Comparison of ENCODE assay signal across 23 cellular contexts in genomic region chr10:80451132-80451531, GRCh38. TPM values are rescaled to one million over a fixed set of nuclear protein-coding genes. Genes with fewer than 3 reads are reported as not detected.
"Had no signal": no experiment of that assay in that cellular context is flagged by ENCODE, and none has a peak within 500 bp of the region (broad histone marks: within the 10 kb centered on the region; RNA-seq: fewer than 3 reads in every experiment).

No MANE protein-coding gene starts in this region.

- H3K9me3 ChIP-seq: Peyer's patch, SJSA1 had no signal

- H3K27me3 ChIP-seq: Peyer's patch, SJSA1 had no signal

- H3K4me3 ChIP-seq: PC-9, Peyer's patch, SJSA1, SK-N-MC had no signal

- H3K27ac ChIP-seq: HL-60, PC-9, Peyer's patch, SJSA1, SK-N-MC had no signal

- ATAC-seq: Right ventricle myocardium inferior had no signal

- H2AFZ ChIP-seq: PC-9 had no signal

- DNase-seq: KBM-7, NCI-H1048, NCI-H1105, NCI-H1417, NCI-H1436 treated with DMSO at 0.1 percent for 48 hours, NCI-H1694, NCI-H187 treated with DMSO at 0.1 percent for 48 hours, NCI-H2029 treated with DMSO at 0.1 percent for 48 hours, NCI-H2171 treated with DMSO at 0.1 percent for 48 hours, NCI-H345, NCI-H446 treated with DMSO at 0.1 percent for 48 hours, NCI-H510A treated with DMSO at 0.1 percent for 48 hours, NCI-H526, NCI-H748 treated with DMSO at 0.1 percent for 48 hours, OCI-M1, PC-9, Peyer's patch, SIG-M5 had no signal

- H3K36me3 ChIP-seq: Peyer's patch had no signal

RNA-seq across cellular contexts. Expression of gene PRXL2A, which starts 42.8 kb away (rescaled TPM):
- total RNA-seq: LHCN-M2 had no signal
